ENCODE assay signal across 29 cellular contexts in the genomic region with DNA sequence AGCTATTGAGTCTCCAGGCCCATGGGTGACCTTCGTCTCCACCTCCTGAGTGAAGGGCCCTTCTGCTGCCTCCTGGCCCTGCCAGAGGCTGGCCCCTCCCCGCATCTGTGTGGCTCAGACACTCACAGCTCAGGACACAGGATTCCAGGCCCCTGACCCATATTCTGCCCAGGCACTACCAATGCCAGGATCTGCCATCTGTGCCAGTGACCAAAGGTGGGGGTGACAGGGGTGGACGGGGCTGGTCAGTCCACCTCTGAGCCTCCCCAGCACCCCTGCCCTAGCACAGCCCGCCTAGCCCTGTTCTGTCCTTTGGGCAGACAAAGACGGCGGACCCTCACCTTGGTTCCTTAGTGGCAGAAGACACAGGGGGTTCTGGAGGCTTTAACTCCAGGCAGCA. TPM values are rescaled to one million over a fixed set of nuclear protein-coding genes. Genes with fewer than 3 reads are reported as not detected.
A peak's percentile ranks its signal among the peaks of the same experiment; 100 is the strongest.
DNase-seq lines count a peak whose midpoint lies in the region; ATAC-seq and TF ChIP-seq lines count a peak whose summit lies in the region.
"Had no signal": no experiment of that assay in that cellular context is flagged by ENCODE, and none has a peak within 500 bp of the region (broad histone marks: within the 10 kb centered on the region; RNA-seq: fewer than 3 reads in every experiment).

No MANE protein-coding gene starts in this region.

- peaks cover 100% of the 10 kb centered on the region for H3K4me1 ChIP-seq in OCI-LY7 (ENCODE audit: insufficient read depth, low read length, poor library complexity, severe bottlenecking)
- H3K4me1 ChIP-seq in gastroesophageal sphincter: peaks cover 7 to 89% (median 8%) of the 10 kb centered on the region in 3 donors
- H3K4me1 ChIP-seq in sigmoid colon: peaks cover 0 to 83% (median 65%) of the 10 kb centered on the region in 4 donors

- H3K27me3 ChIP-seq in gastroesophageal sphincter: no peaks in the 10 kb centered on the region
- H3K27me3 ChIP-seq in sigmoid colon: no peaks in the 10 kb centered on the region

- no peaks in the 10 kb centered on the region; the same call in 1 of the 2 replicates for H3K36me3 ChIP-seq in OCI-LY7 (ENCODE audit: insufficient read depth, low read length)
- no peaks in the 10 kb centered on the region for H3K36me3 ChIP-seq in gastroesophageal sphincter
- H3K36me3 ChIP-seq in sigmoid colon: no peaks in the 10 kb centered on the region

- no peaks in the 10 kb centered on the region for H3K9me2 ChIP-seq in OCI-LY7 (ENCODE audit: insufficient read depth, low read length)

- POLR2A ChIA-PET in OCI-LY7 (lab: Charles Lee): interaction anchor here (9.4 kb wide), 1 partner anchor 13 kb away, joined by 70 read pairs; no protein-coding TSS in a partner anchor

- ATAC-seq in gastroesophageal sphincter (no peak), GM21717 (IDR thresholded peaks at IDR 0.05; ENCODE audit: unreplicated experiment) (no peak)
- ATAC-seq: esophagus mucosa; Panc1; stimulated activated naive CD8-positive, alpha-beta T cell treated with anti-CD3 and anti-CD28 coated beads, Interleukin-15, amount 100 ng/mL, for 72 hours had no signal

- WGBS in gastroesophageal sphincter (ENCODE audit: low coverage in 1 of 2), 2 donors: 60% methylated on average over 2 of the region's 6 CpGs; no CpG with 5 or more reads in 1 of the 2 donors
- 73 to 79% methylated on average over 6 of the region's 6 CpGs for WGBS in sigmoid colon, 2 donors

- peaks cover 12% of the 10 kb centered on the region for H3K9me3 Mint-ChIP-seq in T-helper 1 cell treated with Interleukin-12 subunit alpha and Interleukin-12 subunit beta and Interleukin-4 antibody, amounts not matched to agents 30 μg/mL and 1 μg/mL, for 36 hours
- H3K9me3 Mint-ChIP-seq: activated B cell treated with CpG ODN at 0.5 μM for 24 hours had no signal

- peak overlapping the region; percentile 100 for H3K27ac Mint-ChIP-seq in T-helper 1 cell treated with Interleukin-12 subunit alpha and Interleukin-12 subunit beta and Interleukin-4 antibody, amounts not matched to agents 30 μg/mL and 1 μg/mL, for 36 hours
- H3K27ac Mint-ChIP-seq: activated B cell treated with CpG ODN at 0.5 μM for 24 hours had no signal

- H3K9me3 ChIP-seq in OCI-LY7 (ENCODE audit: low read length) (no peaks in the 10 kb centered on the region), gastroesophageal sphincter (no peaks in the 10 kb centered on the region), sigmoid colon (no peaks in the 10 kb centered on the region)

- peaks cover 76% of the 10 kb centered on the region for H3K4me1 Mint-ChIP-seq in T-helper 1 cell treated with Interleukin-12 subunit alpha and Interleukin-12 subunit beta and Interleukin-4 antibody, amounts not matched to agents 30 μg/mL and 1 μg/mL, for 36 hours (ENCODE audit: low read depth)

- H3K4me2 ChIP-seq in OCI-LY7 (ENCODE audit: low read length): peak overlapping the region; percentile 84; the same call in 1 of the 2 replicates

- intact Hi-C loops in OCI-LY7 (cut with micrococcal nuclease; ENCODE audit: unreplicated experiment) (no loop called here), sigmoid colon (cut with DNase I) (loop anchor here (2.0 kb wide), 1 partner anchor 15 kb away; no protein-coding TSS in a partner anchor)

- H2AFZ ChIP-seq in OCI-LY7 (ENCODE audit: low read length): no peak overlapping the region

- no peak for DNase-seq in T-helper 1 cell
- DNase-seq in OCI-LY7 (ENCODE audit: low spot score): no peak
- no peak for DNase-seq in sigmoid colon
- DNase-seq in NCI-H1417 (lab: John Stamatoyannopoulos, UW): no peak
- DNase-seq in effector CD8-positive, alpha-beta T cell (lab: John Stamatoyannopoulos, UW): no peak
- DNase-seq: activated B cell treated with CpG ODN at 0.5 μM for 24 hours; activated gamma-delta T cell; AML-193; effector CD4-positive, alpha-beta T cell; HCEC 1CT; Kasumi-1; left cardiac atrium; NCI-H1930; NCI-H345; stimulated activated CD4-positive, alpha-beta T cell treated with anti-CD3 and anti-CD28 coated beads, Interleukin-2, amount 100 ng/mL, for 48 hours; stimulated activated naive CD8-positive, alpha-beta T cell treated with anti-CD3 and anti-CD28 coated beads, Interleukin-15, amount 100 ng/mL, for 72 hours had no signal

- CTCF ChIA-PET in OCI-LY7 (lab: Charles Lee; ENCODE audit: unreplicated experiment): no interaction called here

- peaks cover 32% of the 10 kb centered on the region for H3K36me3 Mint-ChIP-seq in T-helper 1 cell treated with Interleukin-12 subunit alpha and Interleukin-12 subunit beta and Interleukin-4 antibody, amounts not matched to agents 30 μg/mL and 1 μg/mL, for 36 hours (ENCODE audit: low read depth)

- no TSS peak for BruUV-seq in OCI-LY7 (replicated peaks; lab: Mats Ljungman, UMichigan)

- H3K27ac ChIP-seq in OCI-LY7 (ENCODE audit: low read depth, low read length, poor library complexity, severe bottlenecking): no peak overlapping the region
- H3K27ac ChIP-seq in gastroesophageal sphincter: peak overlapping the region; percentile 87 to 99 (median 92)
- peak overlapping the region; percentile 86 to 93 (median 90) for H3K27ac ChIP-seq in sigmoid colon
- H3K27ac ChIP-seq: 22Rv1, skin epidermis had no signal

- no peak for TF ChIP-seq EP300 in gastroesophageal sphincter (IDR thresholded peaks at IDR 0.05)
- no peak for TF ChIP-seq EP300 in sigmoid colon (IDR thresholded peaks at IDR 0.05)

- TF ChIP-seq POLR2A in gastroesophageal sphincter (IDR thresholded peaks at IDR 0.05) (no peak), sigmoid colon (IDR thresholded peaks at IDR 0.05) (no peak)

- no peaks in the 10 kb centered on the region for H3K79me2 ChIP-seq in OCI-LY7 (ENCODE audit: insufficient read depth, low read depth, low read length)

- H3K4me3 ChIP-seq in OCI-LY7 (ENCODE audit: low read depth, low read length, poor library complexity, severe bottlenecking) (no peak overlapping the region), gastroesophageal sphincter (peak overlapping the region; percentile 47 to 69), sigmoid colon (peak overlapping the region; percentile 42 to 65 (median 58))
- H3K4me3 ChIP-seq: skin epidermis had no signal

- H4K20me1 ChIP-seq in OCI-LY7 (ENCODE audit: insufficient read depth, low read length): no peaks in the 10 kb centered on the region

- H3K27me3 Mint-ChIP-seq in T-helper 1 cell treated with Interleukin-12 subunit alpha and Interleukin-12 subunit beta and Interleukin-4 antibody, amounts not matched to agents 30 μg/mL and 1 μg/mL, for 36 hours (ENCODE audit: low read depth): no peaks in the 10 kb centered on the region
- H3K27me3 Mint-ChIP-seq: stimulated activated naive CD8-positive, alpha-beta T cell treated with anti-CD3 and anti-CD28 coated beads, Interleukin-15, amount 100 ng/mL, for 72 hours had no signal

- peak overlapping the region; percentile 45 for H3K4me3 Mint-ChIP-seq in T-helper 1 cell treated with Interleukin-12 subunit alpha and Interleukin-12 subunit beta and Interleukin-4 antibody, amounts not matched to agents 30 μg/mL and 1 μg/mL, for 36 hours
- H3K4me3 Mint-ChIP-seq: activated B cell treated with CpG ODN at 0.5 μM for 24 hours had no signal

- TF ChIP-seq CTCF in OCI-LY7 (conservative IDR thresholded peaks at IDR 0.05; ENCODE audit: low read length): no peak
- no peak for TF ChIP-seq CTCF in gastroesophageal sphincter (IDR thresholded peaks at IDR 0.05)
- TF ChIP-seq CTCF in sigmoid colon (IDR thresholded peaks at IDR 0.05): no peak

RNA-seq across cellular contexts. Expression of gene ASB2, which starts 2.8 kb away (rescaled TPM):
- 15.0 and 21.7 TPM in 2 replicates for total RNA-seq in OCI-LY7 (2014; rRNA removed; shearing (Covaris generic))
- total RNA-seq in OCI-LY7 (2022): 16.1 and 23.6 TPM in 2 replicates
- total RNA-seq in gastroesophageal sphincter: 100 to 1,000 TPM; 118 to 208 (median 120) TPM
- total RNA-seq in sigmoid colon: 100 to 1,000 TPM; 117 to 178 (median 139) TPM
- 1 to 10 TPM; 1.2 to 10.0 (median 4.2) TPM for polyA plus RNA-seq in sigmoid colon

RNA-seq across cellular contexts. Expression of gene CCDC197, which starts 23.5 kb away (rescaled TPM):
- total RNA-seq in OCI-LY7 (2014; rRNA removed; shearing (Covaris generic)): not detected in 2 replicates
- total RNA-seq in OCI-LY7 (2022) (not detected in 2 replicates), gastroesophageal sphincter (not detected), sigmoid colon (not detected)
- not detected for polyA plus RNA-seq in sigmoid colon
- total RNA-seq: activated B cell treated with CpG ODN at 0.5 μM for 24 hours, astrocyte, cerebellum, esophagus mucosa, left cardiac atrium, mesenteric fat pad, SK-MEL-5, ureter had no signal
- polyA plus RNA-seq: neural cell had no signal

RNA-seq across cellular contexts. Expression of gene FAM181A, which starts 46.5 kb away (rescaled TPM):
- not detected in 2 replicates for total RNA-seq in OCI-LY7 (2014; rRNA removed; shearing (Covaris generic))
- total RNA-seq in OCI-LY7 (2022): not detected in 2 replicates
- total RNA-seq in gastroesophageal sphincter: not detected
- not detected for total RNA-seq in sigmoid colon
- not detected for polyA plus RNA-seq in sigmoid colon
- total RNA-seq: activated B cell treated with CpG ODN at 0.5 μM for 24 hours, astrocyte, esophagus mucosa, left cardiac atrium, mesenteric fat pad, SK-MEL-5, ureter had no signal

RNA-seq across cellular contexts. Expression of gene OTUB2, which starts 52.5 kb away (rescaled TPM):
- 0.28 and 0.44 TPM in 2 replicates for total RNA-seq in OCI-LY7 (2014; rRNA removed; shearing (Covaris generic))
- 0.48 and 0.84 TPM in 2 replicates for total RNA-seq in OCI-LY7 (2022)
- under 1 TPM; 0.16 to 0.84 (median 0.65) TPM for total RNA-seq in gastroesophageal sphincter
- under 1 TPM; 0.14 to 0.71 (median 0.52) TPM for total RNA-seq in sigmoid colon
- 1 to 10 TPM in 2 of 3 donors, under 1 TPM in 1; 0.60 to 2.3 (median 2.0) TPM for polyA plus RNA-seq in sigmoid colon
- total RNA-seq: activated B cell treated with CpG ODN at 0.5 μM for 24 hours had no signal

Comparison
In these comparisons a context has a peak if more than half of its experiments do, and no peak if none do; other contexts are left out.
1. RNA of gene ASB2, which starts 2.8 kb away (total RNA-seq): 117 to 178 TPM in sigmoid colon and 118 to 208 TPM in gastroesophageal sphincter; 15.0 to 23.6 TPM in OCI-LY7; every median in the first group is over 4 times any median in the second.